ENCODE assay signal across 21 cellular contexts in the genomic region with DNA sequence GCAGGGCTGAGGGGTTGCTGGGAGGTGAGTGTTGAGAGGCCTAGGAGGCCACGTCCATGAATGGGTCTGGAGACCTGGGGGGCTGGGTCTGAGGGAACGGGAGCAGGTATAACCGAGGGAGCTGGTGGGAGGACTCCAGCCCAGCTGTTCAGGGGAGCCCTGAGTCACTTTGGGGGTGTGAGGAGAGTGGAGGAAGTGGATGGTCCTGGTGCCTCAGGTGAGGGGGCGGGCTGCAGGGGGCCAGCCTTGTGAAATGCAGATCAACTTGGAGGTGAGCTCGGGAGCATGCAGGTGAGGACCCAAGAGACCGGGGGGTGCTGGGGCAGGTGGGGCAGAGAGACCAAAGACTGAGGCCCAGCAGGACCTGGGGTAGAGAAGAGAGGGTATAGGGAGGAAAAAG.
DNase-seq lines count a peak whose midpoint lies in the region; ATAC-seq lines count a peak whose summit lies in the region.
"Had no signal": no experiment of that assay in that cellular context is flagged by ENCODE, and none has a peak within 500 bp of the region (broad histone marks: within the 10 kb centered on the region; RNA-seq: fewer than 3 reads in every experiment).

No MANE protein-coding gene starts in this region.

- no peak overlapping the region for H3K27ac ChIP-seq in BLaER1
- H3K27ac ChIP-seq: A549 had no signal

- H3K36me3 ChIP-seq in BLaER1: no peaks in the 10 kb centered on the region
- H3K36me3 ChIP-seq in H7 (replicated peaks; ENCODE audit: control insufficient read depth, insufficient read depth, low read length): no peaks in the 10 kb centered on the region
- H3K36me3 ChIP-seq: BE2C, HAP-1 had no signal

- peaks cover 46% of the 10 kb centered on the region for H3K27me3 Mint-ChIP-seq in dendritic cell treated with granulocyte-macrophage colony-stimulating factor and Interleukin-4, amounts not matched to agents 40 ng/mL and 50 ng/mL, for 4 days

- peaks cover 16% of the 10 kb centered on the region for H3K4me1 Mint-ChIP-seq in dendritic cell treated with granulocyte-macrophage colony-stimulating factor and Interleukin-4, amounts not matched to agents 40 ng/mL and 50 ng/mL, for 4 days (ENCODE audit: low read depth)
- H3K4me1 Mint-ChIP-seq in stimulated activated effector memory CD8-positive, alpha-beta T cell treated with anti-CD3 and anti-CD28 coated beads, Interleukin-12 subunit alpha, Interleukin-12 subunit beta, amount 100 ng/mL, for 72 hours: peaks cover 37% of the 10 kb centered on the region

- H4K20me1 ChIP-seq in BLaER1: no peaks in the 10 kb centered on the region

- no peak overlapping the region for H3K9ac ChIP-seq in BLaER1

- no peak for ATAC-seq in stimulated activated effector memory CD8-positive, alpha-beta T cell treated with anti-CD3 and anti-CD28 coated beads, Interleukin-12 subunit alpha, Interleukin-12 subunit beta, amount 100 ng/mL, for 72 hours
- ATAC-seq in HG03139 (IDR thresholded peaks at IDR 0.05; ENCODE audit: unreplicated experiment): no peak
- ATAC-seq: A549; CD8-positive, alpha-beta T cell; GM12878; GM23338 had no signal

- peak; percentile 10 for DNase-seq in H7
- DNase-seq in stimulated activated effector memory CD8-positive, alpha-beta T cell treated with anti-CD3 and anti-CD28 coated beads, Interleukin-12 subunit alpha, Interleukin-12 subunit beta, amount 100 ng/mL, for 72 hours (ENCODE audit: low spot score in 2 of 2): no peak
- no peak for DNase-seq in GF-D8 (lab: John Stamatoyannopoulos, UW)
- no peak for DNase-seq in glomerular visceral epithelial cell (ENCODE audit: extremely low spot score)
- DNase-seq: 8988T, ACHN, AML-193, BE2C, C1 segment of cervical spinal cord, Caco-2, DMS153, DND-41, HFFc6 had no signal

- H3K27me3 ChIP-seq in BLaER1: no peaks in the 10 kb centered on the region
- peaks cover 16% of the 10 kb centered on the region for H3K27me3 ChIP-seq in H7 (ENCODE audit: control insufficient read depth, insufficient read depth, low read length)
- H3K27me3 ChIP-seq: BE2C had no signal

- H3K4me2 ChIP-seq in BLaER1: 0 out of 2 replicates have a peak overlapping the region, but pooled peaks have one; percentile 9
- H3K4me2 ChIP-seq: GM23338 had no signal

- H3K36me3 Mint-ChIP-seq in dendritic cell treated with granulocyte-macrophage colony-stimulating factor and Interleukin-4, amounts not matched to agents 40 ng/mL and 50 ng/mL, for 4 days (ENCODE audit: low read depth): no peaks in the 10 kb centered on the region
- H3K36me3 Mint-ChIP-seq in stimulated activated effector memory CD8-positive, alpha-beta T cell treated with anti-CD3 and anti-CD28 coated beads, Interleukin-12 subunit alpha, Interleukin-12 subunit beta, amount 100 ng/mL, for 72 hours: no peaks in the 10 kb centered on the region
- H3K36me3 Mint-ChIP-seq: CD8-positive, alpha-beta T cell had no signal

- H3K4me3 Mint-ChIP-seq in dendritic cell treated with granulocyte-macrophage colony-stimulating factor and Interleukin-4, amounts not matched to agents 40 ng/mL and 50 ng/mL, for 4 days: no peak overlapping the region
- no peak overlapping the region for H3K4me3 Mint-ChIP-seq in stimulated activated effector memory CD8-positive, alpha-beta T cell treated with anti-CD3 and anti-CD28 coated beads, Interleukin-12 subunit alpha, Interleukin-12 subunit beta, amount 100 ng/mL, for 72 hours
- H3K4me3 Mint-ChIP-seq: CD8-positive, alpha-beta T cell; GM23338; HFFc6 had no signal

- no peaks in the 10 kb centered on the region for H3K9me3 ChIP-seq in BLaER1
- H3K9me3 ChIP-seq: A549, BE2C, Caco-2, HAP-1 had no signal

- H3K27ac Mint-ChIP-seq in dendritic cell treated with granulocyte-macrophage colony-stimulating factor and Interleukin-4, amounts not matched to agents 40 ng/mL and 50 ng/mL, for 4 days: peak overlapping the region; percentile 30
- peak overlapping the region; percentile 23 for H3K27ac Mint-ChIP-seq in stimulated activated effector memory CD8-positive, alpha-beta T cell treated with anti-CD3 and anti-CD28 coated beads, Interleukin-12 subunit alpha, Interleukin-12 subunit beta, amount 100 ng/mL, for 72 hours
- H3K27ac Mint-ChIP-seq: CD8-positive, alpha-beta T cell; GM23338; HFFc6 had no signal

- peaks cover 33% of the 10 kb centered on the region for H3K4me1 ChIP-seq in BLaER1
- H3K4me1 ChIP-seq: BE2C, Caco-2, HAP-1 had no signal

- H3K9me3 Mint-ChIP-seq in dendritic cell treated with granulocyte-macrophage colony-stimulating factor and Interleukin-4, amounts not matched to agents 40 ng/mL and 50 ng/mL, for 4 days: no peaks in the 10 kb centered on the region
- no peaks in the 10 kb centered on the region for H3K9me3 Mint-ChIP-seq in stimulated activated effector memory CD8-positive, alpha-beta T cell treated with anti-CD3 and anti-CD28 coated beads, Interleukin-12 subunit alpha, Interleukin-12 subunit beta, amount 100 ng/mL, for 72 hours
- H3K9me3 Mint-ChIP-seq: CD8-positive, alpha-beta T cell; HFFc6 had no signal

- no peak overlapping the region for H3K4me3 ChIP-seq in BLaER1
- H3K4me3 ChIP-seq in H7 (ENCODE audit: insufficient read depth, low read depth, low read length): no peak overlapping the region
- H3K4me3 ChIP-seq: A549, GM12878, GM23338, HAP-1 had no signal

- intact Hi-C loops in dendritic cell treated with granulocyte-macrophage colony-stimulating factor and Interleukin-4, amounts not matched to agents 40 ng/mL and 50 ng/mL, for 4 days (cut with micrococcal nuclease): no loop called here
